ENCODE assay signal across 11 cellular contexts in genomic region chr7:107103369-107103768, GRCh38. TPM values are rescaled to one million over a fixed set of nuclear protein-coding genes. Genes with fewer than 3 reads are reported as not detected.
DNase-seq lines count a peak whose midpoint lies in the region; ATAC-seq and TF ChIP-seq lines count a peak whose summit lies in the region.
"Had no signal": no experiment of that assay in that cellular context is flagged by ENCODE, and none has a peak within 500 bp of the region (broad histone marks: within the 10 kb centered on the region; RNA-seq: fewer than 3 reads in every experiment).

No MANE protein-coding gene starts in this region.

- TF ChIP-seq CTCF in OCI-LY7 (conservative IDR thresholded peaks at IDR 0.05; ENCODE audit: low read length) (no peak), breast epithelium (IDR thresholded peaks at IDR 0.05) (no peak), tibial artery (IDR thresholded peaks at IDR 0.05) (no peak), testis (IDR thresholded peaks at IDR 0.05) (no peak)

- in situ Hi-C loops in GM23248 (cut with MboI): no loop called here

- WGBS in GM23248 (ENCODE audit: low coverage in 1 of 2, low lambda C conversion rate in 2 of 2, missing lambda C conversion rate in 2 of 2), 2 experiments: 84% methylated on average over 4 of the region's 4 CpGs
- WGBS in trophoblast cell (ENCODE audit: extremely low coverage, insufficient coverage, insufficient read length): no CpG with 5 or more reads among the region's 4 CpGs
- WGBS in testis, 2 donors: 84 to 90% methylated on average over 4 of the region's 4 CpGs

- intact Hi-C loops in OCI-LY7 (cut with micrococcal nuclease; ENCODE audit: unreplicated experiment) (no loop called here), breast epithelium (cut with DNase I; ENCODE audit: low total_unique reads) (no loop called here), tibial artery (cut with DNase I; ENCODE audit: low total_unique reads) (no loop called here), testis (cut with DNase I; ENCODE audit: low total_unique reads) (no loop called here)

- no peak overlapping the region for H2AK5ac ChIP-seq in trophoblast cell (ENCODE audit: low read length)

- H4K20me1 ChIP-seq in GM23248 (ENCODE audit: insufficient read depth) (no peaks in the 10 kb centered on the region), OCI-LY7 (ENCODE audit: insufficient read depth, low read length) (no peaks in the 10 kb centered on the region)

- DNase-seq in GM23248 (no peak), OCI-LY7 (ENCODE audit: low spot score) (peak; percentile 74), breast epithelium (ENCODE audit: low spot score in 2 of 2) (peak; percentile 30 to 67), trophoblast cell (peak; percentile 94 to 98), tibial artery (no peak), testis (no peak)
- DNase-seq: activated CD4-positive, alpha-beta T cell treated with anti-CD3 and anti-CD28 coated beads, Interleukin-2, amount 50 U/mL, for 4 hours; NCI-H526; nucleus accumbens had no signal

- H3K27me3 ChIP-seq in GM23248 (replicated peaks; ENCODE audit: insufficient read depth) (no peaks in the 10 kb centered on the region), breast epithelium (no peaks in the 10 kb centered on the region), trophoblast cell (ENCODE audit: insufficient read depth, low read length) (no peaks in the 10 kb centered on the region), tibial artery (no peaks in the 10 kb centered on the region), testis (no peaks in the 10 kb centered on the region)
- H3K27me3 ChIP-seq: gastroesophageal sphincter had no signal

- TF ChIP-seq POLR2A in breast epithelium (IDR thresholded peaks at IDR 0.05): no peak
- no peak for TF ChIP-seq POLR2A in testis (IDR thresholded peaks at IDR 0.05)

- H3K4me2 ChIP-seq in GM23248 (ENCODE audit: unreplicated experiment) (no peak overlapping the region), OCI-LY7 (ENCODE audit: low read length) (peak overlapping the region; percentile 53), trophoblast cell (ENCODE audit: low read length) (peak overlapping the region; percentile 30)

- no peak overlapping the region for H3K27ac ChIP-seq in GM23248
- H3K27ac ChIP-seq in OCI-LY7 (ENCODE audit: low read depth, low read length, poor library complexity, severe bottlenecking): peak overlapping the region; percentile 50
- H3K27ac ChIP-seq in breast epithelium: peak overlapping the region; percentile 26 to 62
- peak overlapping the region; percentile 95 for H3K27ac ChIP-seq in trophoblast cell (ENCODE audit: low read depth, low read length)
- H3K27ac ChIP-seq in tibial artery: no peak overlapping the region
- no peak overlapping the region for H3K27ac ChIP-seq in testis
- H3K27ac ChIP-seq: gastroesophageal sphincter had no signal

- peak overlapping the region; percentile 71 for H4K8ac ChIP-seq in trophoblast cell (ENCODE audit: low read depth, low read length)

- H2AFZ ChIP-seq in GM23248: 0 out of 2 replicates have a peak overlapping the region, but pooled peaks have one; percentile 13
- 0 out of 2 replicates have a peak overlapping the region, but pooled peaks have one; percentile 3 for H2AFZ ChIP-seq in OCI-LY7 (ENCODE audit: low read length)
- H2AFZ ChIP-seq in trophoblast cell (ENCODE audit: insufficient read depth, low read length, poor library complexity): no peak overlapping the region

- H2BK12ac ChIP-seq in trophoblast cell (ENCODE audit: low read length): no peak overlapping the region

- no peak overlapping the region for H3K4me3 ChIP-seq in GM23248
- H3K4me3 ChIP-seq in OCI-LY7 (ENCODE audit: low read depth, low read length, poor library complexity, severe bottlenecking): peak overlapping the region; percentile 13
- H3K4me3 ChIP-seq in breast epithelium: no peak overlapping the region
- no peak overlapping the region for H3K4me3 ChIP-seq in trophoblast cell (ENCODE audit: low read depth, low read length)
- no peak overlapping the region for H3K4me3 ChIP-seq in tibial artery
- H3K4me3 ChIP-seq in testis: no peak overlapping the region
- H3K4me3 ChIP-seq: gastroesophageal sphincter had no signal

- no peaks in the 10 kb centered on the region for H3K36me3 ChIP-seq in GM23248 (ENCODE audit: low read depth)
- H3K36me3 ChIP-seq in OCI-LY7 (ENCODE audit: insufficient read depth, low read length): peaks cover 51% of the 10 kb centered on the region
- H3K36me3 ChIP-seq in breast epithelium: no peaks in the 10 kb centered on the region
- peaks cover 0 to 2% of the 10 kb centered on the region in 2 experiments for H3K36me3 ChIP-seq in trophoblast cell (ENCODE audit: control insufficient read depth in 1 of 2, insufficient read depth in 2 of 2, low read length in 2 of 2)
- H3K36me3 ChIP-seq in tibial artery: no peaks in the 10 kb centered on the region
- H3K36me3 ChIP-seq in testis (ENCODE audit: low read depth, missing control alignments): no peaks in the 10 kb centered on the region
- H3K36me3 ChIP-seq: gastroesophageal sphincter had no signal

- no peak overlapping the region for H3K23ac ChIP-seq in trophoblast cell (ENCODE audit: low read length)

- H2BK120ac ChIP-seq in trophoblast cell (ENCODE audit: insufficient read depth, low read length, poor library complexity): peak overlapping the region; percentile 75

- no peaks in the 10 kb centered on the region for H3F3A ChIP-seq in GM23248 (ENCODE audit: insufficient read depth)

- no peak overlapping the region for H4K91ac ChIP-seq in trophoblast cell (ENCODE audit: low read depth, low read length)

- H3K79me2 ChIP-seq in GM23248 (ENCODE audit: insufficient read depth) (no peaks in the 10 kb centered on the region), OCI-LY7 (ENCODE audit: insufficient read depth, low read depth, low read length) (peaks cover 88% of the 10 kb centered on the region), trophoblast cell (ENCODE audit: control insufficient read depth, insufficient read depth, low read length, poor library complexity) (peaks cover 3% of the 10 kb centered on the region)

- no peak overlapping the region for H3K18ac ChIP-seq in trophoblast cell (ENCODE audit: low read length)

- no peak overlapping the region for H3K14ac ChIP-seq in trophoblast cell (ENCODE audit: low read length)

- H3K4me1 ChIP-seq in GM23248 (ENCODE audit: insufficient read depth): no peaks in the 10 kb centered on the region
- H3K4me1 ChIP-seq in OCI-LY7 (ENCODE audit: insufficient read depth, low read length, poor library complexity, severe bottlenecking): peaks cover 61% of the 10 kb centered on the region
- H3K4me1 ChIP-seq in breast epithelium: no peaks in the 10 kb centered on the region
- peaks cover 17 to 27% of the 10 kb centered on the region in 2 experiments for H3K4me1 ChIP-seq in trophoblast cell (ENCODE audit: control insufficient read depth in 1 of 2, insufficient read depth in 2 of 2, low read length in 2 of 2)
- no peaks in the 10 kb centered on the region for H3K4me1 ChIP-seq in tibial artery
- H3K4me1 ChIP-seq in testis: no peaks in the 10 kb centered on the region

- no peak overlapping the region for H4K12ac ChIP-seq in trophoblast cell (ENCODE audit: low read depth, low read length)

- no TSS peak for BruUV-seq in OCI-LY7 (replicated peaks; lab: Mats Ljungman, UMichigan)

- CTCF ChIA-PET in OCI-LY7 (lab: Charles Lee; ENCODE audit: unreplicated experiment): interaction anchor here (0.8 kb wide), 1 partner anchor 192 kb away, joined by 3 read pairs; no protein-coding TSS in a partner anchor

- no peaks in the 10 kb centered on the region for H3K9me2 ChIP-seq in GM23248 (ENCODE audit: insufficient read depth)
- H3K9me2 ChIP-seq in OCI-LY7 (ENCODE audit: insufficient read depth, low read length): no peaks in the 10 kb centered on the region

- POLR2A ChIA-PET in OCI-LY7 (lab: Charles Lee): interaction anchor here (0.6 to 6.6 kb wide), 10 partner anchors 9 to 50 kb away, joined by 3 to 68 read pairs (median 4); no protein-coding TSS in a partner anchor

- no peak overlapping the region for H3K4ac ChIP-seq in trophoblast cell (ENCODE audit: low read depth, low read length)

- H2BK5ac ChIP-seq in trophoblast cell (ENCODE audit: low read depth, low read length, poor library complexity): peak overlapping the region; percentile 79

- no peak for ATAC-seq in HG02885 (IDR thresholded peaks at IDR 0.05; ENCODE audit: poor library complexity, unreplicated experiment)
- ATAC-seq: gastroesophageal sphincter had no signal

- H3K79me1 ChIP-seq in trophoblast cell (ENCODE audit: low read length): peaks cover 28% of the 10 kb centered on the region

- H3K9me3 ChIP-seq in GM23248 (ENCODE audit: low read depth): no peaks in the 10 kb centered on the region
- H3K9me3 ChIP-seq in OCI-LY7 (ENCODE audit: low read length): no peaks in the 10 kb centered on the region; the same call in 1 of the 2 replicates
- peaks cover 7 to 10% of the 10 kb centered on the region in 2 donors for H3K9me3 ChIP-seq in breast epithelium
- H3K9me3 ChIP-seq in trophoblast cell (ENCODE audit: insufficient read depth, low read depth, low read length): peaks cover 4% of the 10 kb centered on the region
- peaks cover 0 to 17% (median 8%) of the 10 kb centered on the region in 3 donors for H3K9me3 ChIP-seq in tibial artery
- H3K9me3 ChIP-seq in testis: no peaks in the 10 kb centered on the region

- H3K9ac ChIP-seq in GM23248 (no peak overlapping the region), trophoblast cell (ENCODE audit: low read length) (no peak overlapping the region)

RNA-seq across cellular contexts. Expression of gene PRKAR2B, which starts 58.9 kb away (rescaled TPM):
- 1.0 and 3.2 TPM in 2 replicates for total RNA-seq in GM23248 (2014; rRNA removed; shearing (Covaris generic))
- 0.81 and 0.89 TPM in 2 replicates for polyA plus RNA-seq in GM23248 (2016; fragmentation: Nextera tagmentation; extraction: Ambion mirVana)
- 69.0 and 91.1 TPM in 2 replicates for total RNA-seq in OCI-LY7 (2014; rRNA removed; shearing (Covaris generic))
- total RNA-seq in OCI-LY7 (2022): 210 and 290 TPM in 2 replicates
- 100 to 1,000 TPM in 1 of 3 donors, 10 to 100 TPM in 2; 34.7 to 252 (median 64.1) TPM for total RNA-seq in breast epithelium
- polyA plus RNA-seq in trophoblast cell (2013): 9.0 and 9.1 TPM in 2 replicates
- 10 to 100 TPM; 66.3 to 81.8 TPM for total RNA-seq in testis
- polyA plus RNA-seq in testis (ENCODE audit: insufficient read depth, low read depth, low replicate concordance): 51.7 TPM

Comparison
In these comparisons a context has a peak if more than half of its experiments do, and no peak if none do; other contexts are left out.
1. DNase-seq: peak in OCI-LY7 (single experiment), breast epithelium (2 of 2) and trophoblast cell (2 of 2); none in GM23248 (single experiment), tibial artery (0 of 2) and testis (single experiment).
2. H3K27ac ChIP-seq: peak in OCI-LY7 (single experiment), breast epithelium (2 of 2) and trophoblast cell (single experiment); none in GM23248 (single experiment), tibial artery (0 of 2) and testis (0 of 2).